Comparison of ENCODE assay signal across 8 cellular contexts in genomic region chrX:47193475-47194241, GRCh38. TPM values are rescaled to one million over a fixed set of nuclear protein-coding genes. Genes with fewer than 3 reads are reported as not detected.
DNase-seq lines count a peak whose midpoint lies in the region; ATAC-seq and TF ChIP-seq lines count a peak whose summit lies in the region.

Gene UBA1 (plus strand): TSS chrX:47193829. CDS start chrX:47198803, 4,974 bp downstream.

- TF ChIP-seq CTCF in GM12872 (IDR thresholded peaks at IDR 0.05; ENCODE audit: insufficient read depth, low read depth, low read length), result peak; percentile 52
- TF ChIP-seq CTCF in transverse colon (IDR thresholded peaks at IDR 0.05), result peak; percentile 49 to 91 (median 86)

- H3K79me1 ChIP-seq in trophoblast cell (ENCODE audit: low read length), result peaks cover 7% of the 10 kb centered on the region

- no peaks in the 10 kb centered on the region for H3K27me3 Mint-ChIP-seq in activated naive CD8-positive, alpha-beta T cell treated with anti-CD3 and anti-CD28 coated beads, Interleukin-2, amount 50 U/mL, for 24 hours

- H4K8ac ChIP-seq in trophoblast cell (ENCODE audit: low read depth, low read length), result peak within 1 kb of the TSS; percentile 89

- WGBS in trophoblast cell (ENCODE audit: extremely low coverage, insufficient coverage, insufficient read length), result no CpG with 5 or more reads among the region's 52 CpGs
- 0% methylated on average over 3 to 38 of the region's 52 CpGs for WGBS in transverse colon (ENCODE audit: low coverage in 1 of 2), 2 donors

- peak within 1 kb of the TSS; percentile 91 for H3K4me2 ChIP-seq in trophoblast cell (ENCODE audit: low read length)

- peak within 1 kb of the TSS; percentile 60 for H2BK5ac ChIP-seq in trophoblast cell (ENCODE audit: low read depth, low read length, poor library complexity)

- peak; percentile 82 for TF ChIP-seq POLR2A in transverse colon (IDR thresholded peaks at IDR 0.05)

- peak within 1 kb of the TSS; percentile 60 for H2AK5ac ChIP-seq in trophoblast cell (ENCODE audit: low read length)

- peak within 1 kb of the TSS; percentile 92 for H3K14ac ChIP-seq in trophoblast cell (ENCODE audit: low read length)

- in situ Hi-C loops in transverse colon (cut with MboI; ENCODE audit: low pct_ligation_motif_present in 1 of 4, low pct_unique_long_range_greater_than_20kb in 1 of 4, low sequenced_read_pairs in 3 of 4), result loop anchor here (10.0 to 25.0 kb wide), 4 partner anchors 191 to 331 kb away; no protein-coding TSS in a partner anchor

- peak within 1 kb of the TSS; percentile 97 for H3K9ac ChIP-seq in trophoblast cell (ENCODE audit: low read length)

- peaks cover 28% of the 10 kb centered on the region for H3K36me3 Mint-ChIP-seq in activated naive CD8-positive, alpha-beta T cell treated with anti-CD3 and anti-CD28 coated beads, Interleukin-2, amount 50 U/mL, for 24 hours (ENCODE audit: low read depth)

- H3K9me3 ChIP-seq in trophoblast cell (ENCODE audit: insufficient read depth, low read depth, low read length) (no peaks in the 10 kb centered on the region), transverse colon (no peaks in the 10 kb centered on the region)

- H3K4ac ChIP-seq in trophoblast cell (ENCODE audit: low read depth, low read length), result peak within 1 kb of the TSS; percentile 77

- peak within 1 kb of the TSS; percentile 79 for H3K27ac ChIP-seq in trophoblast cell (ENCODE audit: low read depth, low read length)
- H3K27ac ChIP-seq in transverse colon, result peak within 1 kb of the TSS; percentile 93 to 99 (median 96)

- H2AFZ ChIP-seq in trophoblast cell (ENCODE audit: insufficient read depth, low read length, poor library complexity), result no peak within 1 kb of the TSS

- no peak for TF ChIP-seq EP300 in transverse colon (IDR thresholded peaks at IDR 0.05; ENCODE audit: low read depth)

- no peaks in the 10 kb centered on the region for H3K9me3 Mint-ChIP-seq in activated naive CD8-positive, alpha-beta T cell treated with anti-CD3 and anti-CD28 coated beads, Interleukin-2, amount 50 U/mL, for 24 hours

- H3K23ac ChIP-seq in trophoblast cell (ENCODE audit: low read length), result no peak within 1 kb of the TSS

- intact Hi-C loops in Right ventricle myocardium inferior (cut with DNase I), result loop anchor here (1.0 to 10.0 kb wide), 4 partner anchors 191 to 834 kb away; no protein-coding TSS in a partner anchor
- intact Hi-C loops in transverse colon (cut with DNase I; ENCODE audit: low total_unique reads), result loop anchor here (2.0 kb wide), 1 partner anchor 191 kb away; no protein-coding TSS in a partner anchor

- H3K4me1 ChIP-seq in trophoblast cell (ENCODE audit: control insufficient read depth in 1 of 2, insufficient read depth in 2 of 2, low read length in 2 of 2) (peaks cover 9 to 29% of the 10 kb centered on the region in 2 experiments), transverse colon (peaks cover 26 to 59% (median 34%) of the 10 kb centered on the region in 4 donors)

- peak within 1 kb of the TSS; percentile 78 for H2BK120ac ChIP-seq in trophoblast cell (ENCODE audit: insufficient read depth, low read length, poor library complexity)

- H4K12ac ChIP-seq in trophoblast cell (ENCODE audit: low read depth, low read length), result peak within 1 kb of the TSS; percentile 83

- H3K4me3 Mint-ChIP-seq in activated naive CD8-positive, alpha-beta T cell treated with anti-CD3 and anti-CD28 coated beads, Interleukin-2, amount 50 U/mL, for 24 hours, result peak within 1 kb of the TSS; percentile 90

- H3K27ac Mint-ChIP-seq in activated naive CD8-positive, alpha-beta T cell treated with anti-CD3 and anti-CD28 coated beads, Interleukin-2, amount 50 U/mL, for 24 hours, result peak within 1 kb of the TSS; percentile 86

- H3K18ac ChIP-seq in trophoblast cell (ENCODE audit: low read length), result peak within 1 kb of the TSS; percentile 88

- ATAC-seq in HG02763 (IDR thresholded peaks at IDR 0.05; ENCODE audit: unreplicated experiment) (peak; percentile 82), Right ventricle myocardium inferior (peak; percentile 90)
- peak; percentile 56 for ATAC-seq in activated naive CD8-positive, alpha-beta T cell treated with anti-CD3 and anti-CD28 coated beads, Interleukin-2, amount 50 U/mL, for 24 hours

- H3K4me1 Mint-ChIP-seq in activated naive CD8-positive, alpha-beta T cell treated with anti-CD3 and anti-CD28 coated beads, Interleukin-2, amount 50 U/mL, for 24 hours, result peaks cover 59% of the 10 kb centered on the region

- peak within 1 kb of the TSS; percentile 91 for H3K4me3 ChIP-seq in trophoblast cell (ENCODE audit: low read depth, low read length)
- H3K4me3 ChIP-seq in transverse colon, result peak within 1 kb of the TSS; percentile 80 to 90 (median 84)

- peak; percentile 96 for DNase-seq in NCI-H1417 treated with DMSO at 0.1 percent for 48 hours (lab: John Stamatoyannopoulos, UW)
- DNase-seq in SW480 (ENCODE audit: low spot score), result peak; percentile 94
- peak; percentile 87 for DNase-seq in activated naive CD8-positive, alpha-beta T cell treated with anti-CD3 and anti-CD28 coated beads, Interleukin-2, amount 50 U/mL, for 24 hours
- DNase-seq in Right ventricle myocardium inferior (ENCODE audit: missing footprints), result peak; percentile 95
- DNase-seq in trophoblast cell, result peak; percentile 92 to 100
- DNase-seq in transverse colon, result peak; percentile 98

- H3K79me2 ChIP-seq in trophoblast cell (ENCODE audit: control insufficient read depth, insufficient read depth, low read length, poor library complexity), result peaks cover 18% of the 10 kb centered on the region

- H4K91ac ChIP-seq in trophoblast cell (ENCODE audit: low read depth, low read length), result peak within 1 kb of the TSS; percentile 95

- H3K27me3 ChIP-seq in trophoblast cell (ENCODE audit: insufficient read depth, low read length), result no peaks in the 10 kb centered on the region
- no peaks in the 10 kb centered on the region for H3K27me3 ChIP-seq in transverse colon

- H3K36me3 ChIP-seq in trophoblast cell (ENCODE audit: control insufficient read depth in 1 of 2, insufficient read depth in 2 of 2, low read length in 2 of 2), result peaks cover 5 to 15% of the 10 kb centered on the region in 2 experiments
- H3K36me3 ChIP-seq in transverse colon, result no peaks in the 10 kb centered on the region

- no peak within 1 kb of the TSS for H2BK12ac ChIP-seq in trophoblast cell (ENCODE audit: low read length)

RNA-seq across cellular contexts. Expression of gene UBA1, which starts in this region (rescaled TPM):
- total RNA-seq in Right ventricle myocardium inferior (93.5 TPM), transverse colon (100 to 1,000 TPM; 145 to 182 (median 163) TPM)
- 138 and 139 TPM in 2 replicates for polyA plus RNA-seq in trophoblast cell (2013)

Comparison
In these comparisons a context has a peak if more than half of its experiments do, and no peak if none do; other contexts are left out.
1. Peak in every context shown above with its lines: DNase-seq, ATAC-seq, H3K4me3 ChIP-seq and H3K27ac ChIP-seq.